Comparison of ENCODE assay signal across 7 cellular contexts in genomic region chr18:46915800-46916550, GRCh38. TPM values are rescaled to one million over a fixed set of nuclear protein-coding genes. Genes with fewer than 3 reads are reported as not detected.
DNase-seq lines count a peak whose midpoint lies in the region; ATAC-seq, FAIRE-seq and TF ChIP-seq lines count a peak whose summit lies in the region.

No MANE protein-coding gene starts in this region.

- H3K4me3 ChIP-seq in PC-3 (ENCODE audit: low read length) (peak overlapping the region; percentile 80), fibroblast of mammary gland (ENCODE audit: control insufficient read depth, low read depth, low read length) (peak overlapping the region; percentile 59), gastrocnemius medialis (peak overlapping the region; percentile 55 to 92 (median 80)), adrenal gland (peak overlapping the region in 2 of 4 donors; percentile 38 to 98)

- H3K4me1 ChIP-seq in PC-3 (ENCODE audit: insufficient read depth, low read length) (no peaks in the 10 kb centered on the region; the same call in 1 of the 2 replicates), gastrocnemius medialis (peaks cover 33 to 35% of the 10 kb centered on the region in 2 donors), adrenal gland (replicated peaks in 1 of 2) (peaks cover 7 to 35% of the 10 kb centered on the region in 2 donors)

- H3K79me2 ChIP-seq in PC-3 (ENCODE audit: low read length): peaks cover 58% of the 10 kb centered on the region

- no peaks in the 10 kb centered on the region for H3K36me3 ChIP-seq in PC-3 (ENCODE audit: low read depth, low read length)
- no peaks in the 10 kb centered on the region for H3K36me3 ChIP-seq in gastrocnemius medialis
- H3K36me3 ChIP-seq in adrenal gland (replicated peaks in 1 of 2): no peaks in the 10 kb centered on the region

- H3K27ac ChIP-seq in PC-3 (ENCODE audit: low read length) (no peak overlapping the region), gastrocnemius medialis (peak overlapping the region; percentile 92 to 99 (median 96)), adrenal gland (no peak overlapping the region)

- WGBS in adrenal gland, 4 donors: 27 to 38% (median 29%) methylated on average over 12 of the region's 12 CpGs

- H3K27me3 ChIP-seq in PC-3 (ENCODE audit: low read length): no peaks in the 10 kb centered on the region
- no peaks in the 10 kb centered on the region for H3K27me3 ChIP-seq in gastrocnemius medialis
- H3K27me3 ChIP-seq in adrenal gland: no peaks in the 10 kb centered on the region

- no peak for ATAC-seq in PC-3
- no peak for ATAC-seq in gastrocnemius medialis
- no peak for ATAC-seq in GM21737 (IDR thresholded peaks at IDR 0.05; ENCODE audit: unreplicated experiment)
- ATAC-seq in HG02623 (IDR thresholded peaks at IDR 0.05; ENCODE audit: unreplicated experiment): no peak

- CTCF ChIA-PET in PC-3 (lab: Charles Lee): interaction anchor here (0.6 kb wide), 1 partner anchor 33 kb away, joined by 3 read pairs; no protein-coding TSS in a partner anchor

- FAIRE-seq in GM18507 (lab: Jason Lieb, UNC): peak; percentile 36

- no peak overlapping the region for H2AFZ ChIP-seq in PC-3 (ENCODE audit: low read length)

- peak overlapping the region; percentile 74 for H3K9ac ChIP-seq in PC-3 (ENCODE audit: low read length)

- TF ChIP-seq CTCF in PC-3 (conservative IDR thresholded peaks at IDR 0.05; ENCODE audit: low read depth, low read length) (no peak), fibroblast of mammary gland (conservative IDR thresholded peaks at IDR 0.05; ENCODE audit: control insufficient read depth, insufficient read depth, low read depth, low read length) (no peak), gastrocnemius medialis (IDR thresholded peaks at IDR 0.05 in 4 of 5, conservative IDR thresholded peaks at IDR 0.05 in 1 of 5) (no peak), adrenal gland (IDR thresholded peaks at IDR 0.05) (no peak)

- intact Hi-C loops in PC-3 (cut with micrococcal nuclease): no loop called here
- intact Hi-C loops in gastrocnemius medialis (cut with DNase I; ENCODE audit: low total_unique reads): loop anchor here (2.0 to 5.0 kb wide), 2 partner anchors 95 to 159 kb away; partner anchors contain the start of gene ST8SIA5
- intact Hi-C loops in adrenal gland (cut with DNase I): no loop called here

- DNase-seq in GM18507 (ENCODE audit: extremely low spot score, insufficient read length, low read depth) (no peak), PC-3 (no peak), fibroblast of mammary gland (ENCODE audit: low read depth) (no peak), gastrocnemius medialis (no peak), adrenal gland (no peak)

- no peaks in the 10 kb centered on the region for H3K9me2 ChIP-seq in PC-3 (replicated peaks; ENCODE audit: low read length)

- H4K20me1 ChIP-seq in PC-3 (ENCODE audit: low read length): no peaks in the 10 kb centered on the region

- TF ChIP-seq POLR2A in gastrocnemius medialis (IDR thresholded peaks at IDR 0.05) (no peak), adrenal gland (IDR thresholded peaks at IDR 0.05) (no peak)

- POLR2A ChIA-PET in PC-3 (lab: Charles Lee; ENCODE audit: unreplicated experiment): no interaction called here

- in situ Hi-C loops in gastrocnemius medialis (cut with MboI; ENCODE audit: low sequenced_read_pairs in 4 of 4): no loop called here

- H3F3A ChIP-seq in PC-3 (ENCODE audit: low read length, unreplicated experiment): no peaks in the 10 kb centered on the region

- H3K9me3 ChIP-seq in PC-3 (ENCODE audit: low read length) (no peaks in the 10 kb centered on the region), gastrocnemius medialis (no peaks in the 10 kb centered on the region), adrenal gland (replicated peaks in 1 of 3) (no peaks in the 10 kb centered on the region)

- peak overlapping the region; percentile 86 for H3K4me2 ChIP-seq in PC-3 (ENCODE audit: low read length)

- TSS peak; percentile 40 for BruUV-seq in PC-3 (replicated peaks; lab: Mats Ljungman, UMichigan)

RNA-seq across cellular contexts. Expression of gene PIAS2, which starts 1.3 kb away (rescaled TPM):
- total RNA-seq in PC-3 (2014; rRNA removed) (12.9 and 13.5 TPM in 2 replicates), gastrocnemius medialis (10 to 100 TPM; 14.9 to 41.2 (median 25.1) TPM), adrenal gland (10 to 100 TPM; 11.6 to 52.9 (median 36.0) TPM)
- 10 to 100 TPM in 1 of 3 donors, 1 to 10 TPM in 2; 4.7 to 25.5 (median 7.2) TPM for polyA plus RNA-seq in adrenal gland

RNA-seq across cellular contexts. Expression of gene KATNAL2, which starts 1.4 kb away (rescaled TPM):
- total RNA-seq in PC-3 (2014; rRNA removed) (2.0 and 6.6 TPM in 2 replicates), gastrocnemius medialis (1 to 10 TPM in 1 of 4 donors, under 1 TPM in 2, not detected in 1; 0.27 to 2.7 (median 0.52) TPM), adrenal gland (1 to 10 TPM in 7 of 8 donors, under 1 TPM in 1; 0.48 to 4.5 (median 3.9) TPM)
- polyA plus RNA-seq in adrenal gland: 10 to 100 TPM in 1 of 3 donors, 1 to 10 TPM in 2; 2.9 to 11.6 (median 6.1) TPM

Comparison
In these comparisons a context has a peak if more than half of its experiments do, and no peak if none do; other contexts are left out.
1. H3K27ac ChIP-seq: peak in gastrocnemius medialis (4 of 4); none in PC-3 (single experiment) and adrenal gland (0 of 5).